ENCODE assay signal across 3 cellular contexts in the genomic region with DNA sequence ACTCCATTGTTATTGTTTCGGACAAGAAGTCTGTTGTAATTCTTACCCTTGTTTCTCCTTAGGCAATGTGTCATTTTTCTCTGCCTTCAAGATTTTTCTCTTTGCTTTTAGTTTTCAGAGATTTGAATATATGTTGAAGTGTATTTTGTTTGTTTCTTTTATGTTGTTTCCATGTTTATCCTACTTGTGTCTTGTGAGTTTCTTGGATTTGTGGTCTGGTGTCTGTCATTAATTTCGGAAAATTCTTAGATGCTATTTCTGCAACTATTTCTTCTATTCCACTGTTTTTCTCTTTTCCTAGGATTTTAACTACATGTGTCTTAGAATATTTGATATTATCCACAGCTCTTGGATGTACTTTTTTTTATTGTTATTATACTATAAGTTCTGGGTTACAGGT.
"Had no signal": no experiment of that assay in that cellular context is flagged by ENCODE, and none has a peak within 500 bp of the region (broad histone marks: within the 10 kb centered on the region; RNA-seq: fewer than 3 reads in every experiment).

No MANE protein-coding gene starts in this region.

- H3K4me3 ChIP-seq: GM12878 had no signal

- DNase-seq: GDM1, GF-D8 had no signal
